Comparison of ENCODE assay signal across 19 cellular contexts in the genomic region with DNA sequence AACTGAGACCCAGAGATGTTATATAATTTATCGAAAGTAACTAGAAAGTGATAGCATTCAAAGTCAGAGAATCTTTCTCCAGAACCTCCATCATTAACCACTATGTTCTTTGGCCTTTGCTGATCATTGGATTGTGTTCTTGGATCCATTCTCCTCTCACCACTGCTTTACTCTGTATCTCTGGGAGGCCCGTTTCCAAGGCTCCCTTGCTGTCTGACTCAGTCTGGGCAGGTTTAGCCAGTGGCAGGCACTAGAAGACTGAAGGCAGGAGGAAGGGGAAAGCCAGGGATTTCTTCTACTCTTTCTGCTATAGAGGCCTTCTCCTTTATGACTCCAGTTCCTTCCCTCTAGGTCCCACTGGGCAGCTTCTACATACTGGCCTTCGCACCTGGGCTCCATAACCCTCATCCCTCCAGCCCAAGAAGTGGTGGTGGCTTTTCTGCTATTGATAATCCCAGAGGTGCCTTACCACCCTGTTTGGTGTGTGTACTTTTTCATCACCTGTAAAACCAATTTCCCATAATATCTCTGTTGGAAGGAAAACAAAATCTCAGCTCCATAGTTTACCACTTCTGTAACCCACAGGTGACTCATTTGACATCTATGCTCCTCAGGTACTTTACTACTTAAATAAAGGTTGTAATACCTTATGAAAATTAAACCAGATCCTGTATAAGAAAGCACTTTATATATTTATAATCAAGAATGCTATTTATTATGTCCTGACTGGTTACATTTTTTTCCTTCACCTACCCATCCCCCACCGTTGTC. TPM values are rescaled to one million over a fixed set of nuclear protein-coding genes. Genes with fewer than 3 reads are reported as not detected.
"Had no signal": no experiment of that assay in that cellular context is flagged by ENCODE, and none has a peak within 500 bp of the region (broad histone marks: within the 10 kb centered on the region; RNA-seq: fewer than 3 reads in every experiment).

No MANE protein-coding gene starts in this region.

- DNase-seq: activated CD4-positive, alpha-beta T cell treated with anti-CD3 and anti-CD28 coated beads for 4 hours; activated CD8-positive, alpha-beta memory T cell treated with anti-CD3 and anti-CD28 coated beads, Interleukin-2, amount 50 U/mL, for 4 hours; activated CD8-positive, alpha-beta T cell treated with anti-CD3 and anti-CD28 coated beads for 36 hours; activated naive CD4-positive, alpha-beta T cell treated with anti-CD3 and anti-CD28 coated beads, Interleukin-2, amount 10 ng/mL, durations not matched to agents 7 days and 5 days; central memory CD4-positive, alpha-beta T cell; cortex of kidney; effector CD8-positive, alpha-beta T cell; erythroblast; glutamatergic neuron; immature natural killer cell; natural killer cell; nucleus accumbens; right lobe of liver; stimulated activated CD4-positive, alpha-beta T cell treated with anti-CD3 and anti-CD28 coated beads, Interleukin-2, amount 100 ng/mL, for 24 hours; stimulated activated naive CD4-positive, alpha-beta T cell; substantia nigra had no signal

- H3K27ac ChIP-seq: right lobe of liver had no signal

- H3K27me3 Mint-ChIP-seq: activated CD8-positive, alpha-beta T cell treated with anti-CD3 and anti-CD28 coated beads for 36 hours; activated naive CD4-positive, alpha-beta T cell treated with anti-CD3 and anti-CD28 coated beads, Interleukin-2, amount 10 ng/mL, durations not matched to agents 7 days and 5 days; memory B cell; progenitor cell of endocrine pancreas; type B pancreatic cell had no signal

- H3K27ac Mint-ChIP-seq: activated CD8-positive, alpha-beta T cell treated with anti-CD3 and anti-CD28 coated beads for 36 hours; activated naive CD4-positive, alpha-beta T cell treated with anti-CD3 and anti-CD28 coated beads, Interleukin-2, amount 10 ng/mL, durations not matched to agents 7 days and 5 days; immature natural killer cell; memory B cell; natural killer cell; progenitor cell of endocrine pancreas; type B pancreatic cell had no signal

- H3K36me3 Mint-ChIP-seq: natural killer cell had no signal

- H3K9me3 ChIP-seq: right lobe of liver had no signal

- H3K4me3 ChIP-seq: right lobe of liver had no signal

- H3K4me3 Mint-ChIP-seq: activated CD8-positive, alpha-beta T cell treated with anti-CD3 and anti-CD28 coated beads for 36 hours; activated naive CD4-positive, alpha-beta T cell treated with anti-CD3 and anti-CD28 coated beads, Interleukin-2, amount 10 ng/mL, durations not matched to agents 7 days and 5 days; immature natural killer cell; memory B cell; natural killer cell; type B pancreatic cell had no signal

- ATAC-seq: activated CD8-positive, alpha-beta T cell treated with anti-CD3 and anti-CD28 coated beads for 36 hours; natural killer cell; right lobe of liver had no signal

- H3K9me3 Mint-ChIP-seq: activated CD8-positive, alpha-beta T cell treated with anti-CD3 and anti-CD28 coated beads for 36 hours; activated naive CD4-positive, alpha-beta T cell treated with anti-CD3 and anti-CD28 coated beads, Interleukin-2, amount 10 ng/mL, durations not matched to agents 7 days and 5 days; immature natural killer cell; memory B cell; natural killer cell; type B pancreatic cell had no signal

- H3K27me3 ChIP-seq: right lobe of liver had no signal

- H3K4me1 Mint-ChIP-seq: immature natural killer cell, memory B cell, natural killer cell had no signal

- H3K4me1 ChIP-seq: right lobe of liver had no signal

RNA-seq across cellular contexts. Expression of gene SLC26A4, which starts 44.5 kb away (rescaled TPM):
- polyA plus RNA-seq: immature natural killer cell had no signal
